Comparison of ENCODE assay signal across 13 cellular contexts in genomic region chr4:163191999-163192398, GRCh38. TPM values are rescaled to one million over a fixed set of nuclear protein-coding genes. Genes with fewer than 3 reads are reported as not detected.
DNase-seq lines count a peak whose midpoint lies in the region; ATAC-seq and TF ChIP-seq lines count a peak whose summit lies in the region.
"Had no signal": no experiment of that assay in that cellular context is flagged by ENCODE, and none has a peak within 500 bp of the region (broad histone marks: within the 10 kb centered on the region; RNA-seq: fewer than 3 reads in every experiment).

No MANE protein-coding gene starts in this region.

- peaks cover 2% of the 10 kb centered on the region for H3K27me3 Mint-ChIP-seq in neural progenitor cell (ENCODE audit: insufficient read depth, low read depth)
- peaks cover 3% of the 10 kb centered on the region for H3K27me3 Mint-ChIP-seq in stimulated activated naive CD8-positive, alpha-beta T cell treated with anti-CD3 and anti-CD28 coated beads, Interleukin-15, amount 100 ng/mL, for 72 hours

- H3K9ac ChIP-seq in IMR-90 (ENCODE audit: low read depth, low read length) (no peak overlapping the region), neural progenitor cell (no peak overlapping the region)

- no peak for TF ChIP-seq POLR2A in IMR-90 (IDR thresholded peaks at IDR 0.05; ENCODE audit: low read depth, low read length)

- no peak overlapping the region for H2BK5ac ChIP-seq in IMR-90 (ENCODE audit: low read depth, low read length, poor library complexity, severe bottlenecking)

- H4K5ac ChIP-seq in IMR-90 (ENCODE audit: low read depth, low read length), result no peak overlapping the region

- BruUV-seq in IMR-90 (replicated peaks; lab: Mats Ljungman, UMichigan), result no TSS peak

- peak; percentile 4 for DNase-seq in DMS153 treated with DMSO at 0.1 percent for 48 hours (lab: John Stamatoyannopoulos, UW; ENCODE audit: unreplicated experiment)
- no peak for DNase-seq in DMS153 (lab: John Stamatoyannopoulos, UW)
- peak; percentile 39 for DNase-seq in IMR-90
- peak; percentile 4 for DNase-seq in amniotic epithelial cell (ENCODE audit: low read depth)
- no peak for DNase-seq in neural progenitor cell (ENCODE audit: low spot score)
- no peak for DNase-seq in stimulated activated naive CD8-positive, alpha-beta T cell treated with anti-CD3 and anti-CD28 coated beads, Interleukin-15, amount 100 ng/mL, for 72 hours
- DNase-seq: activated CD4-positive, alpha-beta memory T cell treated with anti-CD3 and anti-CD28 coated beads for 36 hours; NCI-H146; stimulated activated CD4-positive, alpha-beta T cell treated with anti-CD3 and anti-CD28 coated beads, Interleukin-2, amount 100 ng/mL, for 48 hours; testis had no signal

- in situ Hi-C loops in IMR-90 (cut with MboI; ENCODE audit: low sequenced_read_pairs), result no loop called here

- H3K36me3 Mint-ChIP-seq in neural progenitor cell, result no peaks in the 10 kb centered on the region

- no peak overlapping the region for H3K18ac ChIP-seq in IMR-90 (ENCODE audit: low read depth, low read length)

- no peaks in the 10 kb centered on the region for H3K9me1 ChIP-seq in IMR-90 (ENCODE audit: insufficient read depth, low read length)

- intact Hi-C loops in IMR-90 (cut with micrococcal nuclease), result loop anchor here (1.0 kb wide), 3 partner anchors 81 to 695 kb away; no protein-coding TSS in a partner anchor

- H3K56ac ChIP-seq in IMR-90 (ENCODE audit: extremely low read depth, insufficient read depth, low read length), result no peak overlapping the region

- H3K14ac ChIP-seq in IMR-90 (replicated peaks; ENCODE audit: low read depth, low read length), result no peak overlapping the region

- no CpG with 5 or more reads among the region's 3 CpGs for WGBS in IMR-90 (ENCODE audit: extremely low coverage in 2 of 2, insufficient read length in 1 of 2), 2 experiments

- H2AK5ac ChIP-seq in IMR-90 (ENCODE audit: low read depth, low read length), result no peak overlapping the region

- no peak overlapping the region for H3K27ac Mint-ChIP-seq in neural progenitor cell
- no peak overlapping the region for H3K27ac Mint-ChIP-seq in stimulated activated naive CD8-positive, alpha-beta T cell treated with anti-CD3 and anti-CD28 coated beads, Interleukin-15, amount 100 ng/mL, for 72 hours
- H3K27ac Mint-ChIP-seq: activated CD4-positive, alpha-beta memory T cell treated with anti-CD3 and anti-CD28 coated beads for 36 hours; activated naive CD8-positive, alpha-beta T cell had no signal

- H4K20me1 ChIP-seq in IMR-90 (ENCODE audit: insufficient read depth, low read length) (no peaks in the 10 kb centered on the region), neural progenitor cell (ENCODE audit: low read depth) (no peaks in the 10 kb centered on the region)

- H2BK20ac ChIP-seq in IMR-90 (ENCODE audit: low read depth, low read length), result no peak overlapping the region

- H3K79me2 ChIP-seq in neural progenitor cell (ENCODE audit: low read depth), result no peaks in the 10 kb centered on the region

- TF ChIP-seq CTCF in IMR-90 (conservative IDR thresholded peaks at IDR 0.05; ENCODE audit: low read depth, low read length) (peak; percentile 72), neural progenitor cell (IDR thresholded peaks at IDR 0.05) (peak; percentile 20)

- peak; percentile 76 for ATAC-seq in IMR-90 (ENCODE audit: low read depth)
- ATAC-seq in GM19324 (IDR thresholded peaks at IDR 0.05; ENCODE audit: low FRiP score, unreplicated experiment), result no peak
- ATAC-seq in stimulated activated naive CD8-positive, alpha-beta T cell treated with anti-CD3 and anti-CD28 coated beads, Interleukin-15, amount 100 ng/mL, for 72 hours, result no peak
- no peak for ATAC-seq in GM21825 (IDR thresholded peaks at IDR 0.05; ENCODE audit: unreplicated experiment)

- TF ChIP-seq RAD21 in IMR-90 (IDR thresholded peaks at IDR 0.05; ENCODE audit: low read length), result peak; percentile 74

- POLR2A ChIA-PET in IMR-90 (lab: Charles Lee; ENCODE audit: unreplicated experiment), result no interaction called here

- H3K4me3 Mint-ChIP-seq in neural progenitor cell, result no peak overlapping the region
- H3K4me3 Mint-ChIP-seq in stimulated activated naive CD8-positive, alpha-beta T cell treated with anti-CD3 and anti-CD28 coated beads, Interleukin-15, amount 100 ng/mL, for 72 hours, result no peak overlapping the region
- H3K4me3 Mint-ChIP-seq: activated CD4-positive, alpha-beta memory T cell treated with anti-CD3 and anti-CD28 coated beads for 36 hours; activated naive CD8-positive, alpha-beta T cell had no signal

- no peak overlapping the region for H4K8ac ChIP-seq in IMR-90 (ENCODE audit: low read depth in 2 of 2, low read length in 2 of 2)

- H3K4me2 ChIP-seq in IMR-90 (ENCODE audit: low read depth, low read length), result no peak overlapping the region
- H3K4me2 ChIP-seq in neural progenitor cell, result no peak overlapping the region

- H3K36me3 ChIP-seq in IMR-90 (ENCODE audit: control insufficient read depth, insufficient read depth, low read length) (no peaks in the 10 kb centered on the region), neural progenitor cell (no peaks in the 10 kb centered on the region)

- no peak overlapping the region for H3K4ac ChIP-seq in IMR-90 (ENCODE audit: low read depth, low read length)

- H2BK120ac ChIP-seq in IMR-90 (ENCODE audit: low read depth, low read length), result no peak overlapping the region

- H3K4me3 ChIP-seq in IMR-90 (ENCODE audit: insufficient read depth, low read depth, low read length) (no peak overlapping the region), neural progenitor cell (no peak overlapping the region)
- H3K4me3 ChIP-seq: testis had no signal

- H4K91ac ChIP-seq in IMR-90 (ENCODE audit: insufficient read depth, low read depth, low read length), result no peak overlapping the region

- H3K23ac ChIP-seq in IMR-90 (ENCODE audit: low read depth, low read length), result no peak overlapping the region

- dilution Hi-C loops in IMR-90 (cut with HindIII; ENCODE audit: low sequenced_read_pairs, unreplicated experiment), result no loop called here

- peaks cover 29% of the 10 kb centered on the region for H3K9me3 Mint-ChIP-seq in neural progenitor cell
- peaks cover 37 to 41% of the 10 kb centered on the region in 2 donors for H3K9me3 Mint-ChIP-seq in stimulated activated naive CD8-positive, alpha-beta T cell treated with anti-CD3 and anti-CD28 coated beads, Interleukin-15, amount 100 ng/mL, for 72 hours

- no peaks in the 10 kb centered on the region for H3K4me1 Mint-ChIP-seq in neural progenitor cell
- no peaks in the 10 kb centered on the region for H3K4me1 Mint-ChIP-seq in stimulated activated naive CD8-positive, alpha-beta T cell treated with anti-CD3 and anti-CD28 coated beads, Interleukin-15, amount 100 ng/mL, for 72 hours

- CTCF ChIA-PET in IMR-90 (lab: Yijun Ruan, JAX), result interaction anchor here (1.0 to 1.3 kb wide), 2 partner anchors 84 to 694 kb away, joined by 3 read pairs; no protein-coding TSS in a partner anchor

- H3K9me3 ChIP-seq in IMR-90 (ENCODE audit: control insufficient read depth, insufficient read depth, low read length) (peaks cover 4% of the 10 kb centered on the region), neural progenitor cell (ENCODE audit: low read depth) (peaks cover 13% of the 10 kb centered on the region)
- H3K9me3 ChIP-seq: testis had no signal

- no peaks in the 10 kb centered on the region for H3K79me1 ChIP-seq in IMR-90 (ENCODE audit: low read depth in 1 of 2, low read length in 2 of 2)

- H3K4me1 ChIP-seq in IMR-90 (ENCODE audit: control insufficient read depth, insufficient read depth, low read length), result no peaks in the 10 kb centered on the region
- H3K4me1 ChIP-seq in neural progenitor cell, result no peaks in the 10 kb centered on the region

- H3F3A ChIP-seq in neural progenitor cell (ENCODE audit: low read depth), result no peaks in the 10 kb centered on the region

- H2AK9ac ChIP-seq in IMR-90 (replicated peaks; ENCODE audit: low read depth, low read length, poor library complexity), result no peak overlapping the region

- H3K27ac ChIP-seq in IMR-90 (ENCODE audit: insufficient read depth, low read length) (no peak overlapping the region), neural progenitor cell (no peak overlapping the region)
- H3K27ac ChIP-seq: testis had no signal

- H2AFZ ChIP-seq in IMR-90 (replicated peaks; ENCODE audit: low read length, poor library complexity) (no peak overlapping the region), neural progenitor cell (replicated peaks) (no peak overlapping the region)

- H2BK15ac ChIP-seq in IMR-90 (ENCODE audit: low read depth, low read length), result no peak overlapping the region

- H3K27me3 ChIP-seq in IMR-90 (ENCODE audit: control insufficient read depth, insufficient read depth, low read length) (no peaks in the 10 kb centered on the region), neural progenitor cell (no peaks in the 10 kb centered on the region)
- H3K27me3 ChIP-seq: testis had no signal

TF ChIP-seq in IMR-90, 13 proteins besides CTCF, POLR2A, EP300 and RAD21:
- TF ChIP-seq SMC3 (IDR thresholded peaks at IDR 0.05; ENCODE audit: low read depth, low read length), result peak; percentile 69
- no peak for TF ChIP-seq MAZ (IDR thresholded peaks at IDR 0.05; ENCODE audit: borderline replicate concordance, low read depth, low read length)

RNA-seq across cellular contexts. Expression of gene NAF1, which starts 25.3 kb away (rescaled TPM):
- total RNA-seq in IMR-90 (2012; rRNA removed), result 3.6 and 6.4 TPM in 2 replicates
- polyA plus RNA-seq in IMR-90 (2012; rRNA removed), result 7.4 and 8.2 TPM in 2 replicates
- 6.1 and 6.4 TPM in 2 replicates for polyA plus RNA-seq in IMR-90 (2012; cell fraction: cytosol; rRNA removed)
- polyA plus RNA-seq in IMR-90 (2012; cell fraction: nucleus; rRNA removed; ENCODE audit: low replicate concordance), result 8.5 and 17.0 TPM in 2 replicates
- total RNA-seq in neural progenitor cell (ENCODE audit: low replicate concordance), result 18.1 and 21.1 TPM in 2 replicates

Comparison
In these comparisons a context has a peak if more than half of its experiments do, and no peak if none do; other contexts are left out.
1. DNase-seq: peak in DMS153 treated with DMSO at 0.1 percent for 48 hours (single experiment), IMR-90 (single experiment) and amniotic epithelial cell (single experiment); none in DMS153 (single experiment), neural progenitor cell (single experiment) and stimulated activated naive CD8-positive, alpha-beta T cell treated with anti-CD3 and anti-CD28 coated beads, Interleukin-15, amount 100 ng/mL, for 72 hours (0 of 2).